10 cellular contexts compared by ENCODE assay signal in the genomic region with DNA sequence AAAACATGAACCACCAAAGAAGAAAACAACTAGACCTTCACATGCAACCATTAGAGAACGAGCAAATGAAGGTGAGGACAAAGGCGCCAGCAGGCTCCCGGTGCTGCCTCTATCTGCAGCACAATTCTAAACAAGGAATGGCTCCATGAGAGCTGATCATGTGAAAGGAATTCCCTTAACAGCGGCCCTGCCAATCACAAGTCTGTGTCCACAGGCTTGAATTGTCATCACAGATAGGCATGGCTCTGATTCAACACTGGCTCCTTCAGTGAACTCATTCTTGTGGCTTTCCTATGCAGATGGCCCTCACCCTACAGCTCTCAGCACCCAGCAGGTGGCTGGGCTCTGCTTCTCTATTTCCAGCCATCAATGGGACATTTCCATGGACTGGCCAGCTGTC. TPM values are rescaled to one million over a fixed set of nuclear protein-coding genes. Genes with fewer than 3 reads are reported as not detected.
DNase-seq lines count a peak whose midpoint lies in the region; ATAC-seq and TF ChIP-seq lines count a peak whose summit lies in the region.
"Had no signal": no experiment of that assay in that cellular context is flagged by ENCODE, and none has a peak within 500 bp of the region (broad histone marks: within the 10 kb centered on the region; RNA-seq: fewer than 3 reads in every experiment).

No MANE protein-coding gene starts in this region.

- TF ChIP-seq POLR2A in esophagus muscularis mucosa (IDR thresholded peaks at IDR 0.05; ENCODE audit: low read depth): no peak

- H3K27ac Mint-ChIP-seq in CD8-positive, alpha-beta T cell: no peak overlapping the region
- H3K27ac Mint-ChIP-seq: stimulated activated naive B cell treated with anti-CD40 and anti-IgM and Interleukin-4, amounts not matched to agents 10 μg/mL and 1 μg/mL and 100 μg/mL, for 72 hours had no signal

- POLR2A ChIA-PET in CD8-positive, alpha-beta T cell (lab: Charles Lee): no interaction called here

- H3K4me3 ChIP-seq in esophagus muscularis mucosa: no peak overlapping the region
- no peak overlapping the region for H3K4me3 ChIP-seq in osteoblast (ENCODE audit: insufficient read depth, low read length)
- no peak overlapping the region for H3K4me3 ChIP-seq in CD8-positive, alpha-beta T cell (ENCODE audit: low read depth, low read length)

- H3K36me3 ChIP-seq in esophagus muscularis mucosa (peaks cover 0 to 54% (median 42%) of the 10 kb centered on the region in 4 donors), osteoblast (ENCODE audit: insufficient read depth, low read length) (peaks cover 76% of the 10 kb centered on the region)
- no peaks in the 10 kb centered on the region for H3K36me3 ChIP-seq in CD8-positive, alpha-beta T cell (ENCODE audit: insufficient read depth, low read length)

- intact Hi-C loops in esophagus muscularis mucosa (cut with DNase I): no loop called here
- intact Hi-C loops in CD8-positive, alpha-beta T cell (cut with DNase I, micrococcal nuclease): no loop called here

- peaks cover 6% of the 10 kb centered on the region for H3K27me3 Mint-ChIP-seq in CD8-positive, alpha-beta T cell (ENCODE audit: low read depth)

- peaks cover 22% of the 10 kb centered on the region for H3K79me2 ChIP-seq in osteoblast (ENCODE audit: insufficient read depth, low read length)

- no peak overlapping the region for H2AFZ ChIP-seq in osteoblast (ENCODE audit: low read length)

- TF ChIP-seq CTCF in esophagus muscularis mucosa (IDR thresholded peaks at IDR 0.05) (no peak), osteoblast (IDR thresholded peaks at IDR 0.05; ENCODE audit: extremely low read depth, low read depth, low read length) (peak; percentile 22)
- no peak for TF ChIP-seq CTCF in CD8-positive, alpha-beta T cell (IDR thresholded peaks at IDR 0.05)

- peak overlapping the region; percentile 22 for H3K4me2 ChIP-seq in osteoblast (ENCODE audit: insufficient read depth, low read length)

- in situ Hi-C loops in G401 (cut with HindIII; ENCODE audit: low sequenced_read_pairs): no loop called here
- in situ Hi-C loops in KBM-7 (cut with MboI; ENCODE audit: low pct_unique_long_range_greater_than_20kb, low sequenced_read_pairs): no loop called here

- DNase-seq in G401 (ENCODE audit: low spot score): peak; percentile 96
- peak; percentile 20 for DNase-seq in NCI-H69 (lab: John Stamatoyannopoulos, UW)
- no peak for DNase-seq in esophagus muscularis mucosa (ENCODE audit: extremely low spot score)
- DNase-seq in osteoblast (ENCODE audit: insufficient read length, low spot score, missing footprints): peak; percentile 82
- no peak for DNase-seq in stimulated activated naive CD4-positive, alpha-beta T cell (lab: John Stamatoyannopoulos, UW)
- no peak for DNase-seq in CD8-positive, alpha-beta T cell
- no peak for DNase-seq in KBM-7
- no peak for DNase-seq in NOMO-1 (lab: John Stamatoyannopoulos, UW; ENCODE audit: unreplicated experiment in 2 of 2)
- DNase-seq: stimulated activated naive B cell treated with anti-CD40 and anti-IgM and Interleukin-4, amounts not matched to agents 10 μg/mL and 1 μg/mL and 100 μg/mL, for 72 hours had no signal

- H3K4me1 ChIP-seq in esophagus muscularis mucosa: peaks cover 45 to 64% (median 53%) of the 10 kb centered on the region in 4 donors
- peaks cover 17% of the 10 kb centered on the region for H3K4me1 ChIP-seq in osteoblast (ENCODE audit: insufficient read depth, low read length)
- no peaks in the 10 kb centered on the region for H3K4me1 ChIP-seq in CD8-positive, alpha-beta T cell (ENCODE audit: insufficient read depth, low read length)

- H3K9me3 Mint-ChIP-seq in CD8-positive, alpha-beta T cell: no peaks in the 10 kb centered on the region
- H3K9me3 Mint-ChIP-seq: central memory CD8-positive, alpha-beta T cell; stimulated activated naive B cell treated with anti-CD40 and anti-IgM and Interleukin-4, amounts not matched to agents 10 μg/mL and 1 μg/mL and 100 μg/mL, for 72 hours had no signal

- no peak overlapping the region for H3K4me3 Mint-ChIP-seq in CD8-positive, alpha-beta T cell
- H3K4me3 Mint-ChIP-seq: central memory CD8-positive, alpha-beta T cell; stimulated activated naive B cell treated with anti-CD40 and anti-IgM and Interleukin-4, amounts not matched to agents 10 μg/mL and 1 μg/mL and 100 μg/mL, for 72 hours had no signal

- 74% methylated on average over 4 of the region's 4 CpGs for WGBS in esophagus muscularis mucosa

- H3K36me3 Mint-ChIP-seq in CD8-positive, alpha-beta T cell: no peaks in the 10 kb centered on the region
- H3K36me3 Mint-ChIP-seq: stimulated activated naive B cell treated with anti-CD40 and anti-IgM and Interleukin-4, amounts not matched to agents 10 μg/mL and 1 μg/mL and 100 μg/mL, for 72 hours had no signal

- no peak for TF ChIP-seq EP300 in esophagus muscularis mucosa (IDR thresholded peaks at IDR 0.05)

- H3K27me3 ChIP-seq in esophagus muscularis mucosa (no peaks in the 10 kb centered on the region), osteoblast (ENCODE audit: insufficient read depth, low read length) (no peaks in the 10 kb centered on the region)
- H3K27me3 ChIP-seq in CD8-positive, alpha-beta T cell (ENCODE audit: insufficient read depth, low read length): no peaks in the 10 kb centered on the region

- H3K9me3 ChIP-seq in esophagus muscularis mucosa (no peaks in the 10 kb centered on the region), osteoblast (ENCODE audit: low read depth, low read length) (no peaks in the 10 kb centered on the region)
- no peaks in the 10 kb centered on the region for H3K9me3 ChIP-seq in CD8-positive, alpha-beta T cell (ENCODE audit: low read length)

- H3K27ac ChIP-seq in esophagus muscularis mucosa (replicated peaks in 1 of 4) (peak overlapping the region; percentile 54 to 84 (median 66)), osteoblast (ENCODE audit: low read depth, low read length) (peak overlapping the region; percentile 26)
- no peak overlapping the region for H3K27ac ChIP-seq in CD8-positive, alpha-beta T cell (ENCODE audit: low read depth, low read length)

- H4K20me1 ChIP-seq in osteoblast (ENCODE audit: insufficient read depth, low read length): peaks cover 22% of the 10 kb centered on the region

- CTCF ChIA-PET in CD8-positive, alpha-beta T cell (lab: Charles Lee): no interaction called here

- no peaks in the 10 kb centered on the region for H3K4me1 Mint-ChIP-seq in CD8-positive, alpha-beta T cell (ENCODE audit: low read depth)
- H3K4me1 Mint-ChIP-seq: central memory CD8-positive, alpha-beta T cell; stimulated activated naive B cell treated with anti-CD40 and anti-IgM and Interleukin-4, amounts not matched to agents 10 μg/mL and 1 μg/mL and 100 μg/mL, for 72 hours had no signal

- ATAC-seq in CD8-positive, alpha-beta T cell: no peak
- ATAC-seq: stimulated activated naive B cell treated with anti-CD40 and anti-IgM and Interleukin-4, amounts not matched to agents 10 μg/mL and 1 μg/mL and 100 μg/mL, for 72 hours had no signal

RNA-seq across cellular contexts. Expression of a gene that starts 36.3 kb away (rescaled TPM):
- total RNA-seq in G401 (2014; rRNA removed; shearing (Covaris generic)): 4.3 and 5.9 TPM in 2 replicates
- total RNA-seq in esophagus muscularis mucosa: 100 to 1,000 TPM; 167 to 240 (median 219) TPM
- total RNA-seq in osteoblast: 410 and 488 TPM in 2 replicates
- total RNA-seq in CD8-positive, alpha-beta T cell: not detected

Comparison
In these comparisons a context has a peak if more than half of its experiments do, and no peak if none do; other contexts are left out.
1. DNase-seq: peak in G401 (single experiment), NCI-H69 (single experiment) and osteoblast (single experiment); none in esophagus muscularis mucosa (single experiment), stimulated activated naive CD4-positive, alpha-beta T cell (0 of 6), CD8-positive, alpha-beta T cell (0 of 7), KBM-7 (single experiment) and NOMO-1 (0 of 2).
2. RNA of a gene that starts 36.3 kb away (total RNA-seq): 410 to 488 TPM in osteoblast and 167 to 240 TPM in esophagus muscularis mucosa; 4.3 to 5.9 TPM in G401 and not detected in CD8-positive, alpha-beta T cell; every median in the first group is over 10 times any median in the second.